ENCODE assay signal across 2 cellular contexts in genomic region chr10:125878957-125879835, GRCh38.
A peak's percentile ranks its signal among the peaks of the same experiment; 100 is the strongest.
TF ChIP-seq lines count a peak whose summit lies in the region.

No MANE protein-coding gene starts in this region.

TF ChIP-seq in HepG2, 621 proteins besides CTCF, POLR2A, EP300 and RAD21 (continues in another document):
- no peak for TF ChIP-seq AFF4 (CRISPR knock-in tag; IDR thresholded peaks at IDR 0.05)
- TF ChIP-seq SOX5 (CRISPR knock-in tag; IDR thresholded peaks at IDR 0.05; ENCODE audit: borderline replicate concordance): peak; percentile 34; the same call in 1 of the 2 replicates
- TF ChIP-seq, protein P1, sequence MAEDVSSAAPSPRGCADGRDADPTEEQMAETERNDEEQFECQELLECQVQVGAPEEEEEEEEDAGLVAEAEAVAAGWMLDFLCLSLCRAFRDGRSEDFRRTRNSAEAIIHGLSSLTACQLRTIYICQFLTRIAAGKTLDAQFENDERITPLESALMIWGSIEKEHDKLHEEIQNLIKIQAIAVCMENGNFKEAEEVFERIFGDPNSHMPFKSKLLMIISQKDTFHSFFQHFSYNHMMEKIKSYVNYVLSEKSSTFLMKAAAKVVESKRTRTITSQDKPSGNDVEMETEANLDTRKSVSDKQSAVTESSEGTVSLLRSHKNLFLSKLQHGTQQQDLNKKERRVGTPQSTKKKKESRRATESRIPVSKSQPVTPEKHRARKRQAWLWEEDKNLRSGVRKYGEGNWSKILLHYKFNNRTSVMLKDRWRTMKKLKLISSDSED (CRISPR knock-in tag; IDR thresholded peaks at IDR 0.05): no peak
- TF ChIP-seq SAP130 (CRISPR knock-in tag; IDR thresholded peaks at IDR 0.05; ENCODE audit: low read depth): peak; percentile 30; the same call in 1 of the 2 replicates
- TF ChIP-seq JUND (CRISPR knock-in tag; IDR thresholded peaks at IDR 0.05): 0 out of 2 replicates have a peak, but pooled peaks have one; percentile 45
- no peak for TF ChIP-seq ISL2 (CRISPR knock-in tag; IDR thresholded peaks at IDR 0.05)
- TF ChIP-seq, protein P2, sequence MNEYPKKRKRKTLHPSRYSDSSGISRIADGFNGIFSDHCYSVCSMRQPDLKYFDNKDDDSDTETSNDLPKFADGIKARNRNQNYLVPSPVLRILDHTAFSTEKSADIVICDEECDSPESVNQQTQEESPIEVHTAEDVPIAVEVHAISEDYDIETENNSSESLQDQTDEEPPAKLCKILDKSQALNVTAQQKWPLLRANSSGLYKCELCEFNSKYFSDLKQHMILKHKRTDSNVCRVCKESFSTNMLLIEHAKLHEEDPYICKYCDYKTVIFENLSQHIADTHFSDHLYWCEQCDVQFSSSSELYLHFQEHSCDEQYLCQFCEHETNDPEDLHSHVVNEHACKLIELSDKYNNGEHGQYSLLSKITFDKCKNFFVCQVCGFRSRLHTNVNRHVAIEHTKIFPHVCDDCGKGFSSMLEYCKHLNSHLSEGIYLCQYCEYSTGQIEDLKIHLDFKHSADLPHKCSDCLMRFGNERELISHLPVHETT (CRISPR knock-in tag; conservative IDR thresholded peaks at IDR 0.05): no peak
- TF ChIP-seq MBNL3 (CRISPR knock-in tag; conservative IDR thresholded peaks at IDR 0.05): no peak
- 0 out of 2 replicates have a peak, but pooled peaks have one; percentile 20 for TF ChIP-seq TBX2 (CRISPR knock-in tag; IDR thresholded peaks at IDR 0.05; ENCODE audit: borderline replicate concordance)
- TF ChIP-seq ZNF136 (CRISPR knock-in tag; IDR thresholded peaks at IDR 0.05; ENCODE audit: low read depth): no peak
- no peak for TF ChIP-seq ZNF276 (CRISPR knock-in tag; IDR thresholded peaks at IDR 0.05; ENCODE audit: low read depth)
- TF ChIP-seq FOXA1 (IDR thresholded peaks at IDR 0.05): 0 out of 2 replicates have a peak, but pooled peaks have one; percentile 47
- TF ChIP-seq FOXA1 (CRISPR knock-in tag; IDR thresholded peaks at IDR 0.05): no peak
- TF ChIP-seq LCORL (IDR thresholded peaks at IDR 0.05): no peak
- TF ChIP-seq LCORL (CRISPR knock-in tag; IDR thresholded peaks at IDR 0.05): peak; percentile 38; the same call in 1 of the 2 replicates
- TF ChIP-seq KAT8 (CRISPR knock-in tag; IDR thresholded peaks at IDR 0.05): 0 out of 2 replicates have a peak, but pooled peaks have one; percentile 35
- TF ChIP-seq JUNB (CRISPR knock-in tag; IDR thresholded peaks at IDR 0.05; ENCODE audit: borderline replicate concordance): peak; percentile 50; the same call in 1 of the 2 replicates
- TF ChIP-seq ZNF605 (CRISPR knock-in tag; IDR thresholded peaks at IDR 0.05): no peak
- no peak for TF ChIP-seq SRY (CRISPR knock-in tag; IDR thresholded peaks at IDR 0.05)
- no peak for TF ChIP-seq SOX13 (IDR thresholded peaks at IDR 0.05)
- peak in 1 of 2 experiments; percentile 41; a peak in 1 of 4 replicates for TF ChIP-seq SOX13 (CRISPR knock-in tag; conservative IDR thresholded peaks at IDR 0.05 in 1 of 2, IDR thresholded peaks at IDR 0.05 in 1 of 2)
- TF ChIP-seq, protein P3, sequence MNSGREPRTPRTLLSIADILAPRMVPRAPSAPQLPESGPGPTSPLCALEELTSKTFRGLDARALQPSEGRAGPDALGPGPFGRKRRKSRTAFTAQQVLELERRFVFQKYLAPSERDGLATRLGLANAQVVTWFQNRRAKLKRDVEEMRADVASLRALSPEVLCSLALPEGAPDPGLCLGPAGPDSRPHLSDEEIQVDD (CRISPR knock-in tag; IDR thresholded peaks at IDR 0.05; ENCODE audit: borderline replicate concordance): no peak
- TF ChIP-seq ZSCAN30 (CRISPR knock-in tag; IDR thresholded peaks at IDR 0.05): no peak
- peak; percentile 40; the same call in 1 of the 2 replicates for TF ChIP-seq JUN (CRISPR knock-in tag; IDR thresholded peaks at IDR 0.05)
- TF ChIP-seq MED1 (CRISPR knock-in tag; IDR thresholded peaks at IDR 0.05): 0 out of 2 replicates have a peak, but pooled peaks have one; percentile 14

TF ChIP-seq in GM12891, 5 proteins besides CTCF, POLR2A, EP300 and RAD21:
- no peak for TF ChIP-seq PAX5 (IDR thresholded peaks at IDR 0.05; ENCODE audit: insufficient read depth, low read length, severe bottlenecking)
